Comparison of ENCODE assay signal across 18 cellular contexts in genomic region chr20:44627364-44628010, GRCh38.
"Had no signal": no experiment of that assay in that cellular context is flagged by ENCODE, and none has a peak within 500 bp of the region (broad histone marks: within the 10 kb centered on the region; RNA-seq: fewer than 3 reads in every experiment).

No MANE protein-coding gene starts in this region.

- ATAC-seq: activated CD4-positive, alpha-beta T cell treated with anti-CD3 and anti-CD28 coated beads for 36 hours; left cardiac atrium had no signal

- DNase-seq: activated CD4-positive, alpha-beta T cell treated with anti-CD3 and anti-CD28 coated beads for 36 hours; activated CD4-positive, alpha-beta T cell treated with anti-CD3 and anti-CD28 coated beads, Interleukin-2, amount 50 U/mL, for 48 hours; activated gamma-delta T cell treated with Interleukin-2 at 50 U/mL for 16 hours; aorta; brain microvascular endothelial cell; left cardiac atrium; mesenchymal stem cell; SW 1271; uterus; WERI-Rb-1 had no signal

- H3K27ac Mint-ChIP-seq: activated CD4-positive, alpha-beta T cell treated with anti-CD3 and anti-CD28 coated beads for 36 hours; nephron; stimulated activated naive CD8-positive, alpha-beta T cell treated with anti-CD3 and anti-CD28 coated beads, Interleukin-15, Interleukin-2, amounts not matched to agents 100 ng/mL and 50 ng/mL, for 24 hours had no signal

- H3K9me3 Mint-ChIP-seq: nephron; stimulated activated naive CD8-positive, alpha-beta T cell treated with anti-CD3 and anti-CD28 coated beads, Interleukin-15, Interleukin-2, amounts not matched to agents 100 ng/mL and 50 ng/mL, for 24 hours had no signal

- H3K4me1 ChIP-seq: prostate gland, uterus had no signal

- H3K9me3 ChIP-seq: prostate gland, right atrium auricular region, uterus had no signal

- H3K4me1 Mint-ChIP-seq: activated CD4-positive, alpha-beta T cell treated with anti-CD3 and anti-CD28 coated beads for 36 hours had no signal

- H3K27ac ChIP-seq: brain microvascular endothelial cell, coronary artery, prostate gland, right atrium auricular region, skin epidermis, tibial nerve, uterus, WERI-Rb-1 had no signal

- H3K27me3 ChIP-seq: brain microvascular endothelial cell, right atrium auricular region, tibial nerve, uterus had no signal

- FAIRE-seq: endometrium had no signal

- H3K27me3 Mint-ChIP-seq: activated CD4-positive, alpha-beta T cell treated with anti-CD3 and anti-CD28 coated beads for 36 hours; stimulated activated naive CD8-positive, alpha-beta T cell treated with anti-CD3 and anti-CD28 coated beads, Interleukin-15, Interleukin-2, amounts not matched to agents 100 ng/mL and 50 ng/mL, for 24 hours had no signal

- H3K4me3 Mint-ChIP-seq: activated CD4-positive, alpha-beta T cell treated with anti-CD3 and anti-CD28 coated beads for 36 hours; nephron; stimulated activated naive CD8-positive, alpha-beta T cell treated with anti-CD3 and anti-CD28 coated beads, Interleukin-15, Interleukin-2, amounts not matched to agents 100 ng/mL and 50 ng/mL, for 24 hours had no signal

- H3K4me3 ChIP-seq: coronary artery, prostate gland, right atrium auricular region, skin epidermis, tibial nerve, uterus had no signal

- H3K36me3 ChIP-seq: prostate gland, uterus had no signal
